14 cellular contexts compared by ENCODE assay signal in the genomic region with DNA sequence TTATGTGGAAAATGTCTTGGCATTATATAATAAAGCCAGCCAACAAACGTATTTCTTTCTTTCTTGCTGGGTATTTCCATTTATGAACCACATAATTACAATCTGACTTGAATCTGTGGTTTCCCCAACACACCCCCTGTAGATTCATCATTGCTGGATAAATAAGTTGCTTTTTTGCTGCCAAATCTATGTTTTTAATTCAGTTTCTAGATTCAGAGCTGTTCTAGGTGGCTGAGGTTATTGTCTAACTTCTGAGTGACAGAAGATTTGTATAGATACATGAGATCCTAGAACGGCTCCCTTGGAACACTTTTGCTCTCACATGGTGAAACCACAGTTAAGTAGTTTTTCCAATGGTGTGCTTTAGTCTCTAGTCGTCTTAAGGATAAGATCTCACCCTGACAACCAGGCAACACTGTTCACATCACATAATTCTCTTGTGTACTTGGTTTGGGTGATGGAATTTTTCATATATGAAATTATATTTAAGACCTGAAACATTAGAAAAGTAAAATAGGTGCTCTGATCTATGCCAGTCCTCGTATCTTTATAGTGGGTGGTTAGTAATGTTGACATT.
"Had no signal": no experiment of that assay in that cellular context is flagged by ENCODE, and none has a peak within 500 bp of the region (broad histone marks: within the 10 kb centered on the region; RNA-seq: fewer than 3 reads in every experiment).

No MANE protein-coding gene starts in this region.

- H3K9me3 ChIP-seq: tibial nerve had no signal

- ATAC-seq: SK-N-SH treated with all-trans-retinoic acid at 6 μM for 48 hours had no signal

- H3K9me3 Mint-ChIP-seq: dendritic cell treated with granulocyte-macrophage colony-stimulating factor and Interleukin-4, amounts not matched to agents 40 ng/mL and 50 ng/mL, for 4 days; endodermal cell; neural crest cell had no signal

- H3K27ac ChIP-seq: tibial nerve had no signal

- DNase-seq: activated CD4-positive, alpha-beta T cell treated with anti-CD3 and anti-CD28 coated beads, Interleukin-2, amount 50 U/mL, for 48 hours; activated CD8-positive, alpha-beta memory T cell treated with anti-CD3 and anti-CD28 coated beads, Interleukin-2, amount 50 U/mL, for 48 hours; activated effector memory CD4-positive, alpha-beta T cell treated with anti-CD3 and anti-CD28 coated beads, Interleukin-2, amount 50 U/mL, for 16 hours; endodermal cell; hippocampal formation; retina; Right ventricle myocardium superior; stimulated activated CD4-positive, alpha-beta T cell treated with anti-CD3 and anti-CD28 coated beads, Interleukin-15, amount 100 ng/mL, for 24 hours; stimulated activated CD4-positive, alpha-beta T cell treated with anti-CD3 and anti-CD28 coated beads, Interleukin-4, amount 100 ng/mL, for 4 hours had no signal

- H3K4me3 ChIP-seq: tibial nerve had no signal

- H3K27me3 Mint-ChIP-seq: brain; dendritic cell treated with granulocyte-macrophage colony-stimulating factor and Interleukin-4, amounts not matched to agents 40 ng/mL and 50 ng/mL, for 4 days had no signal

- H3K4me1 ChIP-seq: tibial nerve had no signal

- H3K27me3 ChIP-seq: tibial nerve had no signal

- H3K27ac Mint-ChIP-seq: dendritic cell treated with granulocyte-macrophage colony-stimulating factor and Interleukin-4, amounts not matched to agents 40 ng/mL and 50 ng/mL, for 4 days; endodermal cell had no signal

- H3K36me3 ChIP-seq: tibial nerve had no signal

- H3K4me3 Mint-ChIP-seq: brain; dendritic cell treated with granulocyte-macrophage colony-stimulating factor and Interleukin-4, amounts not matched to agents 40 ng/mL and 50 ng/mL, for 4 days; endodermal cell; neural crest cell had no signal
